ENCODE assay signal across 8 cellular contexts in genomic region chr1:94926915-94927404, GRCh38. TPM values are rescaled to one million over a fixed set of nuclear protein-coding genes. Genes with fewer than 3 reads are reported as not detected.
DNase-seq lines count a peak whose midpoint lies in the region; ATAC-seq and TF ChIP-seq lines count a peak whose summit lies in the region.

CNN3 (minus strand) TSS chr1:94927110; CDS start chr1:94926894, 216 bp downstream.

- no peak for TF ChIP-seq CTCF in RWPE1 (conservative IDR thresholded peaks at IDR 0.05; ENCODE audit: low read depth)

- no peaks in the 10 kb centered on the region for H3K9me3 Mint-ChIP-seq in activated naive CD4-positive, alpha-beta T cell treated with anti-CD3 and anti-CD28 coated beads, Interleukin-2, amount 50 U/mL, for 72 hours

- H3K27me3 ChIP-seq in HUES6 (ENCODE audit: control insufficient read depth, insufficient read depth, low read length) = no peaks in the 10 kb centered on the region
- no peaks in the 10 kb centered on the region for H3K27me3 ChIP-seq in subcutaneous abdominal adipose tissue (ENCODE audit: control insufficient read depth in 5 of 5, insufficient read depth in 4 of 5, low read length in 5 of 5)

- peak within 1 kb of the TSS in 1 of 2 donors; percentile 66 for H3K27ac Mint-ChIP-seq in activated naive CD4-positive, alpha-beta T cell treated with anti-CD3 and anti-CD28 coated beads, Interleukin-2, amount 50 U/mL, for 72 hours

- in situ Hi-C loops in Caki2 (cut with HindIII; ENCODE audit: low pct_unique_long_range_greater_than_20kb, low sequenced_read_pairs) = no loop called here

- H3K9me3 ChIP-seq in HUES6 (ENCODE audit: control insufficient read depth, insufficient read depth, low read depth, low read length) = no peaks in the 10 kb centered on the region
- no peaks in the 10 kb centered on the region for H3K9me3 ChIP-seq in subcutaneous abdominal adipose tissue (ENCODE audit: control insufficient read depth in 5 of 5, low read length in 5 of 5)

- DNase-seq in Caki2 (ENCODE audit: low read depth) (peak; percentile 89), RWPE1 (ENCODE audit: low spot score) (peak; percentile 91), germinal center (ENCODE audit: low spot score) (peak; percentile 73), non-pigmented ciliary epithelial cell (ENCODE audit: low read depth) (peak; percentile 64)
- DNase-seq in activated naive CD4-positive, alpha-beta T cell treated with anti-CD3 and anti-CD28 coated beads, Interleukin-2, amount 50 U/mL, for 72 hours (ENCODE audit: low spot score in 2 of 2) = peak; percentile 64 to 66

- peaks cover 0 to 22% of the 10 kb centered on the region in 2 donors for H3K36me3 Mint-ChIP-seq in activated naive CD4-positive, alpha-beta T cell treated with anti-CD3 and anti-CD28 coated beads, Interleukin-2, amount 50 U/mL, for 72 hours

- peaks cover 3% of the 10 kb centered on the region; the same call in 1 of the 2 replicates for H3K36me3 ChIP-seq in HUES6 (ENCODE audit: control insufficient read depth, insufficient read depth, low read length)
- no peaks in the 10 kb centered on the region for H3K36me3 ChIP-seq in subcutaneous abdominal adipose tissue (ENCODE audit: control insufficient read depth in 5 of 5, insufficient read depth in 5 of 5, low read length in 5 of 5)

- peak within 1 kb of the TSS; percentile 97 for H3K27ac ChIP-seq in HUES6 (ENCODE audit: low read depth, low read length)
- H3K27ac ChIP-seq in RWPE1 = peak within 1 kb of the TSS; percentile 84
- H3K27ac ChIP-seq in subcutaneous abdominal adipose tissue (ENCODE audit: low read depth, low read length) = peak within 1 kb of the TSS; percentile 99

- peak within 1 kb of the TSS; percentile 99 for H3K9ac ChIP-seq in HUES6 (ENCODE audit: low read length)
- H3K9ac ChIP-seq in subcutaneous abdominal adipose tissue (ENCODE audit: low read length in 5 of 5) = peak within 1 kb of the TSS; percentile 81 to 98 (median 97)

- ATAC-seq in GM21515 (IDR thresholded peaks at IDR 0.05; ENCODE audit: unreplicated experiment) = peak; percentile 82
- peak; percentile 89 to 91 for ATAC-seq in activated naive CD4-positive, alpha-beta T cell treated with anti-CD3 and anti-CD28 coated beads, Interleukin-2, amount 50 U/mL, for 72 hours

- CTCF ChIA-PET in RWPE1 (lab: Yijun Ruan, JAX) = interaction anchor here (0.6 to 1.6 kb wide), 4 partner anchors 21 to 114 kb away, joined by 3 to 9 read pairs (median 4); partner anchors contain the start of gene SLC44A3

- H3K4me1 ChIP-seq in HUES6 (ENCODE audit: control insufficient read depth, insufficient read depth, low read length) (peaks cover 45% of the 10 kb centered on the region), subcutaneous abdominal adipose tissue (ENCODE audit: control insufficient read depth in 5 of 5, insufficient read depth in 5 of 5, low read length in 5 of 5) (peaks cover 4 to 71% (median 57%) of the 10 kb centered on the region in 5 donors)

- POLR2A ChIA-PET in RWPE1 (lab: Yijun Ruan, JAX; ENCODE audit: low non-redundant PET) = no interaction called here

- peak within 1 kb of the TSS; percentile 98 for H3K4me3 ChIP-seq in HUES6 (ENCODE audit: low read depth, low read length)
- H3K4me3 ChIP-seq in subcutaneous abdominal adipose tissue (ENCODE audit: low read depth in 1 of 5, low read length in 5 of 5) = peak within 1 kb of the TSS; percentile 66 to 96 (median 89)

RNA-seq across cellular contexts. Expression of gene CNN3, which starts in this region (rescaled TPM):
- total RNA-seq in Caki2 (2014; rRNA removed; shearing (Covaris generic); ENCODE audit: low replicate concordance) = 95.0 and 106 TPM in 2 replicates
- 1 to 10 TPM; 4.4 to 5.9 TPM for total RNA-seq in activated naive CD4-positive, alpha-beta T cell treated with anti-CD3 and anti-CD28 coated beads, Interleukin-2, amount 50 U/mL, for 72 hours

Comparison
In these comparisons a context has a peak if more than half of its experiments do, and no peak if none do; other contexts are left out.
1. Peak in every context shown above with its lines: DNase-seq, ATAC-seq, H3K4me3 ChIP-seq and H3K27ac ChIP-seq.
2. RNA of gene CNN3 (total RNA-seq): 95.0 to 106 TPM in Caki2; 4.4 to 5.9 TPM in activated naive CD4-positive, alpha-beta T cell treated with anti-CD3 and anti-CD28 coated beads, Interleukin-2, amount 50 U/mL, for 72 hours; every median in the first group is over 10 times any median in the second.